In the genomic region with DNA sequence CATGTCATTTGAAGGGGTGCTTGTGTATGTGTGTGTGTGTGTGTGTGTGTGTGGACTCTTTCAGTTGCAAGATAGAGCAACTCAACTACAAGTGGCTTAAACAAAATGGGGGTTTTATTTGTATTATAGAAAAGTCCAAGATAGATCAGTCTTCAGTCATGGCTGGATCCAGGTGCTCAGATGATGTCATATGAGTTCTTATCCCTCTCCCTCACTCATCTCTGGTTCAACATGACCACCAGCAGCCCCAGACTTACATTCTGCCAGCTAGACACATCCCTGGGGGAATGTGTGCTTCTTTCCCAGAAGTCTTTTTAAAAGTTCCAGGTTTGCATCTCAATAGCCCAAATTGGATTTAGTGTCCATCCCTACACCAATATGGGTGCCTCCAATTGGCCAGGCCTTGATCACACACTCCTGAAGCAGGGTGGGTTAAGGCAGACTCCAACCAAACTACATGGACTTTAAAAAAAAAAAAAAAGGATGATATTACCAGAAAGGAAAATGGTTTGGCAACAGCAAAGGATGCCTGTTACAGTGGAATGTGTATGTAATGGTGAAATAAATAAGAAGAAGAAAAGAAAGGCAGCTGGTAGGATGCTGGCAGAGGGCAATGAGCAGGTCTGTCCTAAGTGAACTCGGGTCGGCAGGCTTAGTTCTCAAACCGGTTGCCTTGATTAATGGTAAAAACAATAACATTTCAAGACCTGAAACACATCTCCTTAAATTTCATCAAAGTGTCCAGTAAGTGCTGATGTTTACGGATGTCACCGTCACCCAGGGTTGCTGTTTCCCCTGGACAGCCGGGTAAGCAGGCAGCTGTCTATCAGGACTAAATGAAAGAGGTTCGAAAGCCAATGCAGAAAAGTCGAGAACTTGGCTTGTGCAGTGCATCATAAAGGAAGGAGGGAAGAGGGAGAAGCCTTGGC, we compare ENCODE assay signal across 14 cellular contexts.
DNase-seq lines count a peak whose midpoint lies in the region; ATAC-seq and TF ChIP-seq lines count a peak whose summit lies in the region.
"Had no signal": no experiment of that assay in that cellular context is flagged by ENCODE, and none has a peak within 500 bp of the region (broad histone marks: within the 10 kb centered on the region; RNA-seq: fewer than 3 reads in every experiment).

No MANE protein-coding gene starts in this region.

- no peaks in the 10 kb centered on the region for H3K36me3 ChIP-seq in Caco-2 (ENCODE audit: control insufficient read depth, insufficient read depth, low read length)
- H3K36me3 ChIP-seq in MG63, result no peaks in the 10 kb centered on the region
- H3K36me3 ChIP-seq: tibial nerve had no signal

- POLR2A ChIA-PET in Caco-2 (lab: Charles Lee), result interaction anchor here (0.7 kb wide), 2 partner anchors 11 to 454 kb away, joined by 5 to 6 read pairs; no protein-coding TSS in a partner anchor

- CTCF ChIA-PET in Caco-2 (lab: Charles Lee), result interaction anchor here (0.7 kb wide), 1 partner anchor 281 kb away, joined by 3 read pairs; no protein-coding TSS in a partner anchor

- TF ChIP-seq CTCF in Caco-2 (IDR thresholded peaks at IDR 0.05; ENCODE audit: insufficient read depth in 1 of 2, low read depth in 1 of 2, low read length in 1 of 2, severe bottlenecking in 1 of 2, unreplicated experiment in 1 of 2) (no peak), progenitor cell of endocrine pancreas (IDR thresholded peaks at IDR 0.05; ENCODE audit: unreplicated experiment) (no peak)

- H3K4me3 Mint-ChIP-seq in Caco-2 (ENCODE audit: unreplicated experiment) (peak overlapping the region; percentile 29), progenitor cell of endocrine pancreas (ENCODE audit: low read depth) (no peak overlapping the region)
- H3K4me3 Mint-ChIP-seq: CD4-positive, CD25-positive, alpha-beta regulatory T cell; memory B cell had no signal

- H3K4me1 Mint-ChIP-seq in Caco-2 (ENCODE audit: low read depth, unreplicated experiment) (peaks cover 43% of the 10 kb centered on the region), progenitor cell of endocrine pancreas (ENCODE audit: low read depth) (peaks cover 41% of the 10 kb centered on the region)
- H3K4me1 Mint-ChIP-seq: memory B cell had no signal

- BruUV-seq in Caco-2 (replicated peaks; lab: Mats Ljungman, UMichigan), result no TSS peak

- DNase-seq in Caco-2 (no peak), MG63 (peak; percentile 50), dermis blood vessel endothelial cell (peak; percentile 12), progenitor cell of endocrine pancreas (ENCODE audit: low spot score, unreplicated experiment) (no peak), G401 (ENCODE audit: low spot score) (no peak)
- DNase-seq: activated CD4-positive, alpha-beta T cell treated with anti-CD3 and anti-CD28 coated beads, Interleukin-2, amount 50 U/mL, for 48 hours; CD4-positive, CD25-positive, alpha-beta regulatory T cell; NCI-H82 had no signal

- intact Hi-C loops in Caco-2 (cut with micrococcal nuclease; ENCODE audit: unreplicated experiment), result loop anchor here (1.0 to 10.0 kb wide), 3 partner anchors 33 to 389 kb away; partner anchors contain the start of gene RBPJ

- H3K27ac Mint-ChIP-seq in Caco-2 (ENCODE audit: unreplicated experiment) (peak overlapping the region; percentile 57), progenitor cell of endocrine pancreas (peak overlapping the region; percentile 53)
- H3K27ac Mint-ChIP-seq: activated naive CD4-positive, alpha-beta T cell treated with anti-CD3 and anti-CD28 coated beads, Interleukin-2, amount 50 U/mL, for 72 hours; CD4-positive, CD25-positive, alpha-beta regulatory T cell; memory B cell had no signal

- peaks cover 22% of the 10 kb centered on the region for H3K4me1 ChIP-seq in Caco-2

- in situ Hi-C loops in G401 (cut with HindIII; ENCODE audit: low sequenced_read_pairs), result no loop called here

- no peaks in the 10 kb centered on the region for H3K9me3 ChIP-seq in Caco-2
- H3K9me3 ChIP-seq in MG63, result no peaks in the 10 kb centered on the region
- H3K9me3 ChIP-seq: tibial nerve had no signal

- no peak overlapping the region for H3K4me3 ChIP-seq in Caco-2 (ENCODE audit: low read depth, low read length)
- H3K4me3 ChIP-seq in MG63, result peak overlapping the region; percentile 23
- H3K4me3 ChIP-seq: tibial nerve had no signal

- H3K27me3 ChIP-seq in Caco-2 (replicated peaks; ENCODE audit: control insufficient read depth, insufficient read depth, low read length), result no peaks in the 10 kb centered on the region
- H3K27me3 ChIP-seq in MG63, result no peaks in the 10 kb centered on the region
- H3K27me3 ChIP-seq: tibial nerve had no signal

- ATAC-seq in GM19035 (IDR thresholded peaks at IDR 0.05; ENCODE audit: unreplicated experiment) (no peak), HG02678 (IDR thresholded peaks at IDR 0.05; ENCODE audit: unreplicated experiment) (no peak), HG02759 (IDR thresholded peaks at IDR 0.05; ENCODE audit: unreplicated experiment) (no peak)
- ATAC-seq: activated naive CD4-positive, alpha-beta T cell treated with anti-CD3 and anti-CD28 coated beads, Interleukin-2, amount 50 U/mL, for 72 hours had no signal

- H3K36me3 Mint-ChIP-seq in Caco-2 (ENCODE audit: insufficient read depth, unreplicated experiment), result no peaks in the 10 kb centered on the region
- no peaks in the 10 kb centered on the region for H3K36me3 Mint-ChIP-seq in progenitor cell of endocrine pancreas (ENCODE audit: insufficient read depth)
- H3K36me3 Mint-ChIP-seq: activated naive CD4-positive, alpha-beta T cell treated with anti-CD3 and anti-CD28 coated beads, Interleukin-2, amount 50 U/mL, for 72 hours; CD4-positive, CD25-positive, alpha-beta regulatory T cell; memory B cell had no signal

- no peaks in the 10 kb centered on the region for H3K9me3 Mint-ChIP-seq in Caco-2 (ENCODE audit: unreplicated experiment)
- H3K9me3 Mint-ChIP-seq in progenitor cell of endocrine pancreas (ENCODE audit: low read depth), result no peaks in the 10 kb centered on the region
- H3K9me3 Mint-ChIP-seq: activated naive CD4-positive, alpha-beta T cell treated with anti-CD3 and anti-CD28 coated beads, Interleukin-2, amount 50 U/mL, for 72 hours; memory B cell had no signal

- H3K27me3 Mint-ChIP-seq in Caco-2 (ENCODE audit: insufficient read depth, unreplicated experiment) (no peaks in the 10 kb centered on the region), progenitor cell of endocrine pancreas (peaks cover 2% of the 10 kb centered on the region)

Comparison
In these comparisons a context has a peak if more than half of its experiments do, and no peak if none do; other contexts are left out.
1. DNase-seq: peak in MG63 (single experiment) and dermis blood vessel endothelial cell (single experiment); none in Caco-2 (0 of 2), progenitor cell of endocrine pancreas (single experiment) and G401 (single experiment).